25 cellular contexts compared by ENCODE assay signal in the genomic region with DNA sequence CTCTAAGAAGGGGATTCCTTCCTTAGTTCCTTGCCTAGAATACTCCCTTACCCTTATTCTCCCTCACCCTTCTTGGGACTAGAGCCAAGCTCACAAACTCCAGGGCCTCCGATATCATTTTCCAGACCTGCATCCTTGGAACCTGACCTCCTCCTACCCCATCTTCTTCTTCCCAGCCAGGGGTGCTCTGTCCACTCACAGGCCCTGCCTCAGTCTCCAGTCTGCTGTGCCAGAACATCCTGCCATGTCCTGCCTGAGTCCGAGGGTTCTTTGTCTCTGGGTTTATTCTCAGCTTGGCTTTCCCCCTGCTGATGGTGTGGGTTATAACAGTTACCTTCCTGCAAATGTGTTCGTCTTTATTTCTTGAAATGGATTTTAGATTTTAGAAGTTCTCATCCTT. TPM values are rescaled to one million over a fixed set of nuclear protein-coding genes. Genes with fewer than 3 reads are reported as not detected.
DNase-seq lines count a peak whose midpoint lies in the region; ATAC-seq and TF ChIP-seq lines count a peak whose summit lies in the region.
"Had no signal": no experiment of that assay in that cellular context is flagged by ENCODE, and none has a peak within 500 bp of the region (broad histone marks: within the 10 kb centered on the region; RNA-seq: fewer than 3 reads in every experiment).

No MANE protein-coding gene starts in this region.

- no peak overlapping the region for H3K27ac ChIP-seq in CD4-positive, alpha-beta memory T cell (ENCODE audit: low read depth, low read length)
- H3K27ac ChIP-seq in OCI-LY1 (ENCODE audit: low read depth, low read length, poor library complexity, severe bottlenecking): peak overlapping the region; percentile 8
- peak overlapping the region; percentile 93 for H3K27ac ChIP-seq in skeletal muscle tissue (ENCODE audit: low read depth, low read length)
- H3K27ac ChIP-seq in dorsolateral prefrontal cortex: no peak overlapping the region
- H3K27ac ChIP-seq: HL-60, ovary, suprapubic skin had no signal

- ATAC-seq in GM19467 (IDR thresholded peaks at IDR 0.05; ENCODE audit: unreplicated experiment): no peak
- ATAC-seq: left ventricle myocardium superior; natural killer cell treated with Interleukin-12 subunit alpha and Interleukin-12 subunit beta and Interleukin-15 and Interleukin-18, amount 100 ng/mL, for 72 hours; Right ventricle myocardium inferior had no signal

- DNase-seq in CD4-positive, alpha-beta memory T cell: no peak
- DNase-seq in endothelial cell (ENCODE audit: low spot score): no peak
- no peak for DNase-seq in dorsolateral prefrontal cortex
- no peak for DNase-seq in NCI-H128 (lab: John Stamatoyannopoulos, UW; ENCODE audit: unreplicated experiment)
- DNase-seq: activated CD4-positive, alpha-beta T cell treated with anti-CD3 and anti-CD28 coated beads for 48 hours; activated naive CD4-positive, alpha-beta T cell treated with anti-CD3 and anti-CD28 coated beads, Interleukin-2, amount 10 ng/mL, durations not matched to agents 7 days and 5 days; C1 segment of cervical spinal cord; dermis blood vessel endothelial cell; DND-41; Karpas-422; left ventricle myocardium superior; NCI-H1436; NCI-H446; OCI-M1; ovary; retina had no signal

- H3K27me3 ChIP-seq in CD4-positive, alpha-beta memory T cell (ENCODE audit: insufficient read depth, low read length): no peaks in the 10 kb centered on the region
- H3K27me3 ChIP-seq in OCI-LY1 (ENCODE audit: insufficient read depth, low read length) (no peaks in the 10 kb centered on the region), skeletal muscle tissue (ENCODE audit: control insufficient read depth in 3 of 3, insufficient read depth in 3 of 3, low read length in 3 of 3) (no peaks in the 10 kb centered on the region), dorsolateral prefrontal cortex (no peaks in the 10 kb centered on the region)
- H3K27me3 ChIP-seq: ovary, suprapubic skin had no signal

- H3K27me3 Mint-ChIP-seq in CD4-positive, alpha-beta memory T cell: no peaks in the 10 kb centered on the region
- peaks cover 9% of the 10 kb centered on the region for H3K27me3 Mint-ChIP-seq in endothelial cell (ENCODE audit: unreplicated experiment)
- H3K27me3 Mint-ChIP-seq: activated naive CD4-positive, alpha-beta T cell treated with anti-CD3 and anti-CD28 coated beads, Interleukin-2, amount 10 ng/mL, durations not matched to agents 7 days and 5 days; natural killer cell treated with Interleukin-12 subunit alpha and Interleukin-12 subunit beta and Interleukin-15 and Interleukin-18, amount 100 ng/mL, for 72 hours had no signal

- no peaks in the 10 kb centered on the region for H3K9me3 Mint-ChIP-seq in CD4-positive, alpha-beta memory T cell
- no peaks in the 10 kb centered on the region for H3K9me3 Mint-ChIP-seq in endothelial cell (ENCODE audit: unreplicated experiment)
- H3K9me3 Mint-ChIP-seq: activated naive CD4-positive, alpha-beta T cell treated with anti-CD3 and anti-CD28 coated beads, Interleukin-2, amount 10 ng/mL, durations not matched to agents 7 days and 5 days; activated T-helper 1 cell treated with anti-CD3 and anti-CD28 coated beads, Interleukin-12 subunit alpha, Interleukin-12 subunit beta, Interleukin-2, Interleukin-4 antibody, amounts not matched to agents 30 ng/mL and 10 ng/mL and 1 ng/mL, durations not matched to agents 14 hours and 24 hours and 36 hours; mesothelial cell of epicardium; natural killer cell treated with Interleukin-12 subunit alpha and Interleukin-12 subunit beta and Interleukin-15 and Interleukin-18, amount 100 ng/mL, for 72 hours had no signal

- H3K9ac ChIP-seq in OCI-LY1 (ENCODE audit: low read length): no peak overlapping the region
- peak overlapping the region in 1 of 3 donors; percentile 34 for H3K9ac ChIP-seq in skeletal muscle tissue (ENCODE audit: low read depth in 1 of 3, low read length in 3 of 3)

- TF ChIP-seq CTCF in OCI-LY1 (IDR thresholded peaks at IDR 0.05; ENCODE audit: low read length): no peak
- TF ChIP-seq CTCF in endothelial cell (IDR thresholded peaks at IDR 0.05; ENCODE audit: unreplicated experiment): no peak
- TF ChIP-seq CTCF in dorsolateral prefrontal cortex (IDR thresholded peaks at IDR 0.05 in 54 of 56, conservative IDR thresholded peaks at IDR 0.05 in 2 of 56; ENCODE audit: low read depth in 1 of 56, partially characterized antibody in 56 of 56): no peak

- no peak overlapping the region for H3K4me2 ChIP-seq in OCI-LY1 (ENCODE audit: low read length)

- no peaks in the 10 kb centered on the region for H3K79me2 ChIP-seq in OCI-LY1 (ENCODE audit: insufficient read depth, low read length)

- no peaks in the 10 kb centered on the region for H3K4me1 ChIP-seq in CD4-positive, alpha-beta memory T cell (ENCODE audit: insufficient read depth, low read length)
- H3K4me1 ChIP-seq in OCI-LY1 (ENCODE audit: insufficient read depth, low read length, severe bottlenecking) (peaks cover 52% of the 10 kb centered on the region), skeletal muscle tissue (ENCODE audit: control insufficient read depth in 3 of 3, insufficient read depth in 3 of 3, low read length in 3 of 3) (peaks cover 35 to 54% (median 37%) of the 10 kb centered on the region in 3 donors)

- no peak overlapping the region for H3K4me3 ChIP-seq in CD4-positive, alpha-beta memory T cell (ENCODE audit: low read length in 2 of 2)
- no peak overlapping the region for H3K4me3 ChIP-seq in OCI-LY1 (ENCODE audit: low read depth, low read length, poor library complexity, severe bottlenecking)
- H3K4me3 ChIP-seq in skeletal muscle tissue (ENCODE audit: low read length in 3 of 3): peak overlapping the region in 1 of 3 donors; percentile 45
- H3K4me3 ChIP-seq in dorsolateral prefrontal cortex: no peak overlapping the region
- H3K4me3 ChIP-seq: ovary, suprapubic skin had no signal

- no peak overlapping the region for H3K4me3 Mint-ChIP-seq in CD4-positive, alpha-beta memory T cell
- H3K4me3 Mint-ChIP-seq in endothelial cell (ENCODE audit: unreplicated experiment): peak overlapping the region; percentile 67
- H3K4me3 Mint-ChIP-seq: activated naive CD4-positive, alpha-beta T cell treated with anti-CD3 and anti-CD28 coated beads, Interleukin-2, amount 10 ng/mL, durations not matched to agents 7 days and 5 days; activated T-helper 1 cell treated with anti-CD3 and anti-CD28 coated beads, Interleukin-12 subunit alpha, Interleukin-12 subunit beta, Interleukin-2, Interleukin-4 antibody, amounts not matched to agents 30 ng/mL and 10 ng/mL and 1 ng/mL, durations not matched to agents 14 hours and 24 hours and 36 hours; mesothelial cell of epicardium; natural killer cell treated with Interleukin-12 subunit alpha and Interleukin-12 subunit beta and Interleukin-15 and Interleukin-18, amount 100 ng/mL, for 72 hours had no signal

- peaks cover 19% of the 10 kb centered on the region for H3K36me3 ChIP-seq in CD4-positive, alpha-beta memory T cell (ENCODE audit: insufficient read depth, low read length)
- peaks cover 59% of the 10 kb centered on the region for H3K36me3 ChIP-seq in OCI-LY1 (ENCODE audit: insufficient read depth, low read length)
- H3K36me3 ChIP-seq in skeletal muscle tissue (ENCODE audit: control insufficient read depth in 3 of 3, insufficient read depth in 3 of 3, low read length in 3 of 3): no peaks in the 10 kb centered on the region
- H3K36me3 ChIP-seq: ovary, suprapubic skin had no signal

- no peaks in the 10 kb centered on the region for H3K4me1 Mint-ChIP-seq in CD4-positive, alpha-beta memory T cell
- peaks cover 48% of the 10 kb centered on the region for H3K4me1 Mint-ChIP-seq in endothelial cell (ENCODE audit: unreplicated experiment)

- POLR2A ChIA-PET in CD4-positive, alpha-beta memory T cell (lab: Charles Lee; ENCODE audit: partially characterized antibody): interaction anchor here (2.1 kb wide), 1 partner anchor 147 kb away, joined by 6 read pairs; a partner anchor contains a TSS

- H3F3A ChIP-seq in OCI-LY1 (ENCODE audit: insufficient read depth, low read length): no peaks in the 10 kb centered on the region

- CTCF ChIA-PET in CD4-positive, alpha-beta memory T cell (lab: Charles Lee; ENCODE audit: partially characterized antibody): interaction anchor here (1.0 to 2.0 kb wide), 4 partner anchors 20 to 279 kb away, joined by 3 to 5 read pairs (median 4); no protein-coding TSS in a partner anchor

- H3K27ac Mint-ChIP-seq in CD4-positive, alpha-beta memory T cell: peak overlapping the region in 4 of 7 donors; percentile 22 to 87 (median 35)
- H3K27ac Mint-ChIP-seq in endothelial cell (ENCODE audit: unreplicated experiment): no peak overlapping the region
- H3K27ac Mint-ChIP-seq: activated naive CD4-positive, alpha-beta T cell treated with anti-CD3 and anti-CD28 coated beads, Interleukin-2, amount 10 ng/mL, durations not matched to agents 7 days and 5 days; activated T-helper 1 cell treated with anti-CD3 and anti-CD28 coated beads, Interleukin-12 subunit alpha, Interleukin-12 subunit beta, Interleukin-2, Interleukin-4 antibody, amounts not matched to agents 30 ng/mL and 10 ng/mL and 1 ng/mL, durations not matched to agents 14 hours and 24 hours and 36 hours; mesothelial cell of epicardium had no signal

- H3K9me2 ChIP-seq in OCI-LY1 (ENCODE audit: low read depth, low read length): no peaks in the 10 kb centered on the region

- H2AFZ ChIP-seq in OCI-LY1 (ENCODE audit: low read length): no peak overlapping the region

- intact Hi-C loops in CD4-positive, alpha-beta memory T cell (cut with micrococcal nuclease): no loop called here
- intact Hi-C loops in dorsolateral prefrontal cortex (cut with DNase I): no loop called here

- H4K20me1 ChIP-seq in OCI-LY1 (ENCODE audit: insufficient read depth, low read length): no peaks in the 10 kb centered on the region

- no peaks in the 10 kb centered on the region for H3K9me3 ChIP-seq in CD4-positive, alpha-beta memory T cell (ENCODE audit: control insufficient read depth in 1 of 2, low read length in 2 of 2)
- H3K9me3 ChIP-seq in OCI-LY1 (ENCODE audit: low read length) (no peaks in the 10 kb centered on the region), skeletal muscle tissue (ENCODE audit: control insufficient read depth in 3 of 3, low read length in 3 of 3) (no peaks in the 10 kb centered on the region)
- H3K9me3 ChIP-seq: ovary, suprapubic skin had no signal

- H3K36me3 Mint-ChIP-seq in CD4-positive, alpha-beta memory T cell: peaks cover 33 to 40% of the 10 kb centered on the region in 2 donors
- peaks cover 49% of the 10 kb centered on the region for H3K36me3 Mint-ChIP-seq in endothelial cell (ENCODE audit: low read depth, unreplicated experiment)
- H3K36me3 Mint-ChIP-seq: mesothelial cell of epicardium had no signal

RNA-seq across cellular contexts. Expression of a gene that starts 59.9 kb away (rescaled TPM):
- 1 to 10 TPM; 6.5 to 7.3 TPM for total RNA-seq in CD4-positive, alpha-beta memory T cell
- 1 to 10 TPM in 1 of 2 donors, under 1 TPM in 1; 0.37 to 3.7 TPM for polyA plus RNA-seq in CD4-positive, alpha-beta memory T cell
- total RNA-seq in endothelial cell (ENCODE audit: unreplicated experiment) (1.8 TPM), skeletal muscle tissue (under 0.01 TPM), dorsolateral prefrontal cortex (100 to 1,000 TPM in 110 of 120 experiments, 10 to 100 TPM in 10; 61.2 to 266 (median 124) TPM)

Comparison
In these comparisons a context has a peak if more than half of its experiments do, and no peak if none do; other contexts are left out.
1. H3K27ac ChIP-seq: peak in OCI-LY1 (single experiment) and skeletal muscle tissue (single experiment); none in CD4-positive, alpha-beta memory T cell (single experiment) and dorsolateral prefrontal cortex (0 of 59).
2. RNA of a gene that starts 59.9 kb away (total RNA-seq): 61.2 to 266 TPM in dorsolateral prefrontal cortex; 6.5 to 7.3 TPM in CD4-positive, alpha-beta memory T cell, 1.8 TPM in endothelial cell (single experiment) and under 0.01 TPM in skeletal muscle tissue (single experiment); every median in the first group is over 4 times any median in the second.